ENCODE assay signal across 22 cellular contexts in the genomic region with DNA sequence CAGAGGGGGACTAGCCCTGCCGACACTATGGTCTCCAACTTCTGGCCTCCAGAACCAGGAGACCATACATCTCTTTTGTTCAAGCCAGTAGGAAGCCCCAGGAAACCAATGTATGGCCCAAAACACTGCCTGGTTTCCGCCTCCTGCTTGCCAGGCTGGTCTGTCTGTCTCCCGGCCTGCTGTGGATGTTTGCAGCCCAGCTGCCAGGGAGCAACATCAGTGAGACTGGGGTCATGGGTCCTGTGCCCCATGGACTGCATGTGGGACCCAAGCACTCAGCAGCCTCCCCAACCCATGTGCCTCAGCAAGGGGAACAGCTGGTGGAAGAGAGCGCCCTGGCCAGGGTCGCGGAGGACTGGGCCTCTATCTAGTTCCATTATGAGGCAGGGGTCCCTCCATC.
"Had no signal": no experiment of that assay in that cellular context is flagged by ENCODE, and none has a peak within 500 bp of the region (broad histone marks: within the 10 kb centered on the region; RNA-seq: fewer than 3 reads in every experiment).

No MANE protein-coding gene starts in this region.

- H3K27me3 ChIP-seq: ascending aorta had no signal

- H3K9me3 ChIP-seq: body of pancreas had no signal

- H3K27ac Mint-ChIP-seq: activated naive CD4-positive, alpha-beta T cell treated with anti-CD3 and anti-CD28 coated beads, Interleukin-2, amount 50 U/mL, for 72 hours; activated naive CD8-positive, alpha-beta T cell treated with anti-CD3 and anti-CD28 coated beads, Interleukin-2, amount 50 U/mL, for 24 hours; activated T-cell treated with anti-CD3 and anti-CD28 coated beads, Interleukin-2, amount 50 U/mL, for 24 hours; T-helper 1 cell treated with Interleukin-12 subunit alpha and Interleukin-12 subunit beta and Interleukin-4 antibody, amounts not matched to agents 30 μg/mL and 1 μg/mL, for 36 hours had no signal

- ATAC-seq: activated CD4-positive, CD25-positive, alpha-beta regulatory T cell treated with anti-CD3 and anti-CD28 coated beads, Interleukin-2, amount 50 U/mL, for 24 hours; activated naive CD4-positive, alpha-beta T cell treated with anti-CD3 and anti-CD28 coated beads, Interleukin-2, amount 50 U/mL, for 72 hours; activated naive CD8-positive, alpha-beta T cell treated with anti-CD3 and anti-CD28 coated beads, Interleukin-2, amount 50 U/mL, for 24 hours; body of pancreas; K562 had no signal

- H3K9me3 Mint-ChIP-seq: activated naive CD4-positive, alpha-beta T cell treated with anti-CD3 and anti-CD28 coated beads, Interleukin-2, amount 50 U/mL, for 72 hours had no signal

- H3K27ac ChIP-seq: ascending aorta, body of pancreas, PC-9 had no signal

- H3K36me3 Mint-ChIP-seq: activated naive CD4-positive, alpha-beta T cell treated with anti-CD3 and anti-CD28 coated beads, Interleukin-2, amount 50 U/mL, for 72 hours had no signal

- H3K4me2 ChIP-seq: PC-9 had no signal

- H3K4me3 ChIP-seq: ascending aorta, body of pancreas, K562, PC-9 had no signal

- H2AFZ ChIP-seq: PC-9 had no signal

- H3K36me3 ChIP-seq: ascending aorta had no signal

- H3K4me3 Mint-ChIP-seq: activated naive CD8-positive, alpha-beta T cell treated with anti-CD3 and anti-CD28 coated beads, Interleukin-2, amount 50 U/mL, for 24 hours; activated T-cell treated with anti-CD3 and anti-CD28 coated beads, Interleukin-2, amount 50 U/mL, for 24 hours; T-helper 1 cell treated with Interleukin-12 subunit alpha and Interleukin-12 subunit beta and Interleukin-4 antibody, amounts not matched to agents 30 μg/mL and 1 μg/mL, for 36 hours had no signal

- DNase-seq: activated CD4-positive, alpha-beta T cell treated with anti-CD3 and anti-CD28 coated beads for 4 hours; activated CD4-positive, alpha-beta T cell treated with anti-CD3 and anti-CD28 coated beads, Interleukin-2, amount 50 U/mL, for 4 hours; activated effector memory CD4-positive, alpha-beta T cell treated with anti-CD3 and anti-CD28 coated beads, Interleukin-2, amount 50 U/mL, for 16 hours; activated naive CD4-positive, alpha-beta T cell treated with Interleukin-2 at 50 U/mL for 16 hours; activated naive CD8-positive, alpha-beta T cell treated with anti-CD3 and anti-CD28 coated beads, Interleukin-2, amount 50 U/mL, for 24 hours; activated T-cell treated with anti-CD3 and anti-CD28 coated beads, Interleukin-2, amount 50 U/mL, for 24 hours; amniotic stem cell; body of pancreas; Karpas-422; NCI-H1105 treated with DMSO at 0.1 percent for 48 hours; NCI-H1436 treated with DMSO at 0.1 percent for 48 hours; NCI-H187; NCI-H2081; NCI-H510A treated with DMSO at 0.1 percent for 48 hours; NCI-H69; PC-9; SHP77 treated with DMSO at 0.1 percent for 48 hours had no signal
